In the genomic region with DNA sequence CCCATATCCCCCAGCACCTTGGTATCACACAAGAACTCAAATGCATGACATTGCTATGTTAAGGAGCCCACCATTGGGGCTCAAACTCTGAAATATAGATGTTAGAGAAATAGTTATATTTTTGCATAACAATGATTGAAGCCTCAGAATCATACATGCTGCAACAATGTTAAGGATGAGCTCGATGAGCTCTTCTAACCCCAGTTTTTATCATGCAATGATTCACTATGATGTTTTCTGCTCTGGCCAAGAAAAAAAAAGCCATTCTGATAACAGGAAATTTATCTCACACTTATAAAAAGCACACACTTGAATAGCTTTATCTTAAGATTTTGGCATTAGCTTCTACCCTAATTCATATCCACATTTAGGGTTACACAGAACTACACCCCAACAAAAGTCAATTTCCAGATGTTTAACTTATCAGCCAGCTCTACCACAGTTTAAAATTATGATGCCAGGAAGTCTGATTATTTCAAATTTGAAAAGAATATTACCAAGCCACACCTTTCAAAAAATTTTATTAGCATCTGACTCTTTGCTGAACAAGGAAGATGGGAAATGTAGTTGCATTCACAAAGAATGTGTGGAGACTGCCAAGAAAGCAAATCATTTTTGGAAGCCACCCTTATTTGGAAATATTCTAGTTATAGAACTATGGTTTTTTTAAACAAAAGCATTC, we compare ENCODE assay signal across 21 cellular contexts.
DNase-seq lines count a peak whose midpoint lies in the region; ATAC-seq and TF ChIP-seq lines count a peak whose summit lies in the region.
"Had no signal": no experiment of that assay in that cellular context is flagged by ENCODE, and none has a peak within 500 bp of the region (broad histone marks: within the 10 kb centered on the region; RNA-seq: fewer than 3 reads in every experiment).

No MANE protein-coding gene starts in this region.

- H3K4me1 Mint-ChIP-seq in stimulated activated memory B cell treated with anti-CD40 and anti-IgM and Interleukin-4, amounts not matched to agents 10 μg/mL and 1 μg/mL and 100 μg/mL, for 72 hours = no peaks in the 10 kb centered on the region
- H3K4me1 Mint-ChIP-seq: CD4-positive, CD25-positive, alpha-beta regulatory T cell had no signal

- H3K27me3 Mint-ChIP-seq in stimulated activated memory B cell treated with anti-CD40 and anti-IgM and Interleukin-4, amounts not matched to agents 10 μg/mL and 1 μg/mL and 100 μg/mL, for 72 hours = no peaks in the 10 kb centered on the region
- H3K27me3 Mint-ChIP-seq: CD4-positive, CD25-positive, alpha-beta regulatory T cell; dendritic cell treated with granulocyte-macrophage colony-stimulating factor and Interleukin-4, amounts not matched to agents 40 ng/mL and 50 ng/mL, for 4 days had no signal

- WGBS in heart left ventricle, 4 donors = 7 to 38% (median 28%) methylated on average over 1 of the region's 1 CpG

- H3K4me3 ChIP-seq in heart left ventricle (no peak overlapping the region), choroid plexus epithelial cell (ENCODE audit: low read depth, low read length) (no peak overlapping the region), left lung (no peak overlapping the region), vagina (no peak overlapping the region)
- H3K4me3 ChIP-seq: tibial nerve had no signal

- H3K9me3 Mint-ChIP-seq in stimulated activated memory B cell treated with anti-CD40 and anti-IgM and Interleukin-4, amounts not matched to agents 10 μg/mL and 1 μg/mL and 100 μg/mL, for 72 hours = no peaks in the 10 kb centered on the region
- H3K9me3 Mint-ChIP-seq: CD4-positive, CD25-positive, alpha-beta regulatory T cell; dendritic cell treated with granulocyte-macrophage colony-stimulating factor and Interleukin-4, amounts not matched to agents 40 ng/mL and 50 ng/mL, for 4 days had no signal

- no peaks in the 10 kb centered on the region for H3K9me3 ChIP-seq in heart left ventricle
- H3K9me3 ChIP-seq in left lung = no peaks in the 10 kb centered on the region
- H3K9me3 ChIP-seq in vagina = no peaks in the 10 kb centered on the region
- H3K9me3 ChIP-seq: tibial nerve had no signal

- peaks cover 0 to 4% (median 0%) of the 10 kb centered on the region in 9 donors for H3K27me3 ChIP-seq in heart left ventricle
- H3K27me3 ChIP-seq in left lung = peaks cover 0 to 13% of the 10 kb centered on the region in 2 donors
- no peaks in the 10 kb centered on the region for H3K27me3 ChIP-seq in vagina

- H3K4me1 ChIP-seq in heart left ventricle = peaks cover 0 to 31% (median 6%) of the 10 kb centered on the region in 12 donors
- H3K4me1 ChIP-seq in left lung = no peaks in the 10 kb centered on the region
- H3K4me1 ChIP-seq in vagina = no peaks in the 10 kb centered on the region

- H3K27ac ChIP-seq in heart left ventricle (peak overlapping the region in 9 of 12 donors; percentile 4 to 65 (median 35)), left lung (no peak overlapping the region), vagina (peak overlapping the region; percentile 17)
- H3K27ac ChIP-seq: 22Rv1 had no signal

- no peak overlapping the region for H3K27ac Mint-ChIP-seq in stimulated activated memory B cell treated with anti-CD40 and anti-IgM and Interleukin-4, amounts not matched to agents 10 μg/mL and 1 μg/mL and 100 μg/mL, for 72 hours
- H3K27ac Mint-ChIP-seq: CD4-positive, CD25-positive, alpha-beta regulatory T cell; dendritic cell treated with granulocyte-macrophage colony-stimulating factor and Interleukin-4, amounts not matched to agents 40 ng/mL and 50 ng/mL, for 4 days; T-helper 2 cell treated with Interferon-gamma antibody and Interleukin-4, amounts not matched to agents 5 μg/mL and 100 μg/mL, for 36 hours had no signal

- intact Hi-C loops in heart left ventricle (cut with DNase I) = loop anchor here in 4 of 10 donors (5.0 to 10.0 kb wide), 4 partner anchors 102 to 185 kb away; partner anchors contain the start of gene PLS3 (in 2 of the 4)
- intact Hi-C loops in cardiac septum (cut with DNase I) = loop anchor here (10.0 kb wide), 1 partner anchor 115 kb away; no protein-coding TSS in a partner anchor
- intact Hi-C loops in left lung (cut with DNase I) = no loop called here
- intact Hi-C loops in vagina (cut with DNase I) = no loop called here

- TF ChIP-seq CTCF in heart left ventricle (IDR thresholded peaks at IDR 0.05) (no peak), choroid plexus epithelial cell (conservative IDR thresholded peaks at IDR 0.05; ENCODE audit: low read depth, low read length) (no peak), left lung (IDR thresholded peaks at IDR 0.05) (no peak), vagina (IDR thresholded peaks at IDR 0.05) (no peak)

- DNase-seq in heart left ventricle = no peak
- no peak for DNase-seq in cardiac septum (ENCODE audit: low spot score)
- DNase-seq in choroid plexus epithelial cell (ENCODE audit: low read depth) = peak; percentile 47
- no peak for DNase-seq in left lung
- no peak for DNase-seq in vagina (ENCODE audit: extremely low spot score in 2 of 2)
- DNase-seq in G401 (ENCODE audit: low spot score) = no peak
- DNase-seq: amygdala; CD4-positive, CD25-positive, alpha-beta regulatory T cell; DND-41; hypothalamus; kidney glomerular epithelial cell; NCI-H146; NCI-H345; SIG-M5; stimulated activated CD4-positive, alpha-beta T cell treated with anti-CD3 and anti-CD28 coated beads, Interleukin-4, amount 100 ng/mL, for 4 hours had no signal

- TF ChIP-seq POLR2A in heart left ventricle (IDR thresholded peaks at IDR 0.05) (no peak), vagina (IDR thresholded peaks at IDR 0.05) (no peak)

- H3K4me3 Mint-ChIP-seq in stimulated activated memory B cell treated with anti-CD40 and anti-IgM and Interleukin-4, amounts not matched to agents 10 μg/mL and 1 μg/mL and 100 μg/mL, for 72 hours = no peak overlapping the region
- H3K4me3 Mint-ChIP-seq: CD4-positive, CD25-positive, alpha-beta regulatory T cell; dendritic cell treated with granulocyte-macrophage colony-stimulating factor and Interleukin-4, amounts not matched to agents 40 ng/mL and 50 ng/mL, for 4 days; T-helper 2 cell treated with Interferon-gamma antibody and Interleukin-4, amounts not matched to agents 5 μg/mL and 100 μg/mL, for 36 hours had no signal

- in situ Hi-C loops in G401 (cut with HindIII; ENCODE audit: low sequenced_read_pairs) = no loop called here

- H3K36me3 Mint-ChIP-seq in stimulated activated memory B cell treated with anti-CD40 and anti-IgM and Interleukin-4, amounts not matched to agents 10 μg/mL and 1 μg/mL and 100 μg/mL, for 72 hours = no peaks in the 10 kb centered on the region
- H3K36me3 Mint-ChIP-seq: CD4-positive, CD25-positive, alpha-beta regulatory T cell had no signal

- ATAC-seq in heart left ventricle (peak in 2 of 4 donors; percentile 47 to 73), left lung (peak; percentile 31), HG03095 (IDR thresholded peaks at IDR 0.05; ENCODE audit: unreplicated experiment) (no peak)
- ATAC-seq in stimulated activated memory B cell treated with anti-CD40 and anti-IgM and Interleukin-4, amounts not matched to agents 10 μg/mL and 1 μg/mL and 100 μg/mL, for 72 hours = no peak

- H3K36me3 ChIP-seq in heart left ventricle (no peaks in the 10 kb centered on the region), left lung (no peaks in the 10 kb centered on the region), vagina (no peaks in the 10 kb centered on the region)
- H3K36me3 ChIP-seq: tibial nerve had no signal

Comparison
In these comparisons a context has a peak if more than half of its experiments do, and no peak if none do; other contexts are left out.
1. H3K27ac ChIP-seq: peak in heart left ventricle (9 of 12) and vagina (single experiment); none in left lung (0 of 2).